ENCODE assay signal across 19 cellular contexts in the genomic region with DNA sequence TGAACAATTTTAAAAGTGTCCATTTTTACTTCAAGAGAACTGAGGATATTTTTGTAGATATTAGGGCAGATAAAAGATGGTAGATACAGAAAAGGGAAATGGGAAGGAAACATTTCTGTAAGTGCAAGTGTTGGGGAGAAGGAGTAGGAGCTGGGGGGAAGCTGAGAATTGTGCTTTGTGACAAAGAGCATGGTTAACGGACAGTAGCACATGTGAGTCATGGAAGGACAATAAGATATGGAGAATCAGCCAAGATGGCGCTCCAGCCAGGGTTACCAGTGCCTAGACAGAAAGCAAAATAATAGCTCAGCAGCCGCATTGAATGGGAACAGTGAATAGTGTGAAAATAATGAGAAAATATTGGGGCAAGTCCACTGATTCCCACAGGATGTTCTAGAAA. TPM values are rescaled to one million over a fixed set of nuclear protein-coding genes. Genes with fewer than 3 reads are reported as not detected.
DNase-seq lines count a peak whose midpoint lies in the region; ATAC-seq, FAIRE-seq and TF ChIP-seq lines count a peak whose summit lies in the region.
"Had no signal": no experiment of that assay in that cellular context is flagged by ENCODE, and none has a peak within 500 bp of the region (broad histone marks: within the 10 kb centered on the region; RNA-seq: fewer than 3 reads in every experiment).

No MANE protein-coding gene starts in this region.

- no peak for TF ChIP-seq POLR2A in spleen (IDR thresholded peaks at IDR 0.05)

- no peak for ATAC-seq in activated CD8-positive, alpha-beta memory T cell treated with anti-CD3 and anti-CD28 coated beads, Interleukin-2, amount 10 ng/mL, durations not matched to agents 7 days and 5 days
- ATAC-seq in CD4-positive, CD25-positive, alpha-beta regulatory T cell (ENCODE audit: low read depth in 2 of 2) = no peak
- no peak for ATAC-seq in T-helper 17 cell
- ATAC-seq in GM18909 (IDR thresholded peaks at IDR 0.05; ENCODE audit: poor library complexity, unreplicated experiment) = no peak
- ATAC-seq: A549, GM23338, HCT116 had no signal

- H3K36me3 Mint-ChIP-seq in activated CD8-positive, alpha-beta memory T cell treated with anti-CD3 and anti-CD28 coated beads, Interleukin-2, amount 10 ng/mL, durations not matched to agents 7 days and 5 days = peaks cover 30% of the 10 kb centered on the region
- H3K36me3 Mint-ChIP-seq in CD4-positive, CD25-positive, alpha-beta regulatory T cell = no peaks in the 10 kb centered on the region
- H3K36me3 Mint-ChIP-seq in T-helper 17 cell (ENCODE audit: low read depth) = no peaks in the 10 kb centered on the region

- DNase-seq in activated CD8-positive, alpha-beta memory T cell treated with anti-CD3 and anti-CD28 coated beads, Interleukin-2, amount 10 ng/mL, durations not matched to agents 7 days and 5 days = no peak
- DNase-seq in activated CD8-positive, alpha-beta memory T cell treated with anti-CD3 and anti-CD28 coated beads for 24 hours = no peak
- DNase-seq in CD4-positive, CD25-positive, alpha-beta regulatory T cell = no peak
- DNase-seq in T-helper 17 cell (no peak), spleen (no peak), frontal cortex (ENCODE audit: low spot score in 2 of 2) (no peak), ureter (ENCODE audit: low spot score) (no peak)
- DNase-seq: KBM-7, NCI-H1436, NCI-H2029 treated with DMSO at 0.1 percent for 48 hours, NCI-H2171 treated with DMSO at 0.1 percent for 48 hours, NCI-H748 treated with DMSO at 0.1 percent for 48 hours had no signal

- CTCF ChIA-PET in activated CD8-positive, alpha-beta memory T cell treated with anti-CD3 and anti-CD28 coated beads, Interleukin-2, amount 10 ng/mL, durations not matched to agents 7 days and 5 days (lab: Charles Lee) = no interaction called here

- peak overlapping the region; percentile 60 for H3K27ac Mint-ChIP-seq in activated CD8-positive, alpha-beta memory T cell treated with anti-CD3 and anti-CD28 coated beads, Interleukin-2, amount 10 ng/mL, durations not matched to agents 7 days and 5 days
- peak overlapping the region in 2 of 3 donors; percentile 44 to 80 for H3K27ac Mint-ChIP-seq in CD4-positive, CD25-positive, alpha-beta regulatory T cell
- H3K27ac Mint-ChIP-seq in T-helper 17 cell = peak overlapping the region; percentile 19
- H3K27ac Mint-ChIP-seq: GM23338 had no signal

- no peak for TF ChIP-seq CTCF in spleen (IDR thresholded peaks at IDR 0.05 in 8 of 11, conservative IDR thresholded peaks at IDR 0.05 in 3 of 11)

- H3K27me3 Mint-ChIP-seq in activated CD8-positive, alpha-beta memory T cell treated with anti-CD3 and anti-CD28 coated beads, Interleukin-2, amount 10 ng/mL, durations not matched to agents 7 days and 5 days = no peaks in the 10 kb centered on the region
- H3K27me3 Mint-ChIP-seq in CD4-positive, CD25-positive, alpha-beta regulatory T cell = no peaks in the 10 kb centered on the region
- no peaks in the 10 kb centered on the region for H3K27me3 Mint-ChIP-seq in T-helper 17 cell

- no peaks in the 10 kb centered on the region for H3K36me3 ChIP-seq in CD4-positive, CD25-positive, alpha-beta regulatory T cell (ENCODE audit: control insufficient read depth, insufficient read depth, low read length)
- H3K36me3 ChIP-seq in spleen = no peaks in the 10 kb centered on the region
- H3K36me3 ChIP-seq: SJSA1 had no signal

- no peaks in the 10 kb centered on the region for H3K9me3 ChIP-seq in CD4-positive, CD25-positive, alpha-beta regulatory T cell (ENCODE audit: control insufficient read depth in 2 of 2, low read length in 2 of 2)
- no peaks in the 10 kb centered on the region for H3K9me3 ChIP-seq in T-helper 17 cell (ENCODE audit: control insufficient read depth, low read length, poor library complexity, severe bottlenecking)
- H3K9me3 ChIP-seq in spleen = no peaks in the 10 kb centered on the region
- H3K9me3 ChIP-seq: A549 had no signal

- no peak overlapping the region for H3K4me3 Mint-ChIP-seq in activated CD8-positive, alpha-beta memory T cell treated with anti-CD3 and anti-CD28 coated beads, Interleukin-2, amount 10 ng/mL, durations not matched to agents 7 days and 5 days
- no peak overlapping the region for H3K4me3 Mint-ChIP-seq in CD4-positive, CD25-positive, alpha-beta regulatory T cell
- no peak overlapping the region for H3K4me3 Mint-ChIP-seq in T-helper 17 cell
- H3K4me3 Mint-ChIP-seq: GM23338 had no signal

- H3K27ac ChIP-seq in CD4-positive, CD25-positive, alpha-beta regulatory T cell (ENCODE audit: insufficient read depth, low read length, poor library complexity, severe bottlenecking) = no peak overlapping the region
- peak overlapping the region in 5 of 8 donors; percentile 63 to 95 (median 79) for H3K27ac ChIP-seq in spleen
- H3K27ac ChIP-seq: A549, C4-2B, SJSA1 had no signal

- intact Hi-C loops in spleen (cut with DNase I; ENCODE audit: low total_unique reads) = no loop called here

- no peaks in the 10 kb centered on the region for H3K27me3 ChIP-seq in CD4-positive, CD25-positive, alpha-beta regulatory T cell (ENCODE audit: control insufficient read depth, insufficient read depth, low read length)
- H3K27me3 ChIP-seq in spleen (replicated peaks in 1 of 7) = no peaks in the 10 kb centered on the region
- H3K27me3 ChIP-seq: SJSA1 had no signal

- peaks cover 33% of the 10 kb centered on the region for H3K4me1 Mint-ChIP-seq in activated CD8-positive, alpha-beta memory T cell treated with anti-CD3 and anti-CD28 coated beads, Interleukin-2, amount 10 ng/mL, durations not matched to agents 7 days and 5 days
- peaks cover 0 to 26% (median 20%) of the 10 kb centered on the region in 4 donors for H3K4me1 Mint-ChIP-seq in CD4-positive, CD25-positive, alpha-beta regulatory T cell
- H3K4me1 Mint-ChIP-seq in T-helper 17 cell = peaks cover 9% of the 10 kb centered on the region

- no peak overlapping the region for H3K4me3 ChIP-seq in CD4-positive, CD25-positive, alpha-beta regulatory T cell (ENCODE audit: low read depth, low read length)
- H3K4me3 ChIP-seq in spleen = no peak overlapping the region
- H3K4me3 ChIP-seq: A549, GM23338, SJSA1 had no signal

- peaks cover 4% of the 10 kb centered on the region for H3K4me1 ChIP-seq in CD4-positive, CD25-positive, alpha-beta regulatory T cell (ENCODE audit: control insufficient read depth, insufficient read depth, low read length, poor library complexity, severe bottlenecking)
- H3K4me1 ChIP-seq in spleen = peaks cover 0 to 10% (median 0%) of the 10 kb centered on the region in 6 donors
- H3K4me1 ChIP-seq: A549, SJSA1 had no signal

- 48 to 73% (median 64%) methylated on average over 3 of the region's 3 CpGs for WGBS in spleen, 5 donors

- FAIRE-seq in frontal cortex (lab: Jason Lieb, UNC) = no peak
- FAIRE-seq: A549 had no signal

- H3K9me3 Mint-ChIP-seq in activated CD8-positive, alpha-beta memory T cell treated with anti-CD3 and anti-CD28 coated beads, Interleukin-2, amount 10 ng/mL, durations not matched to agents 7 days and 5 days (ENCODE audit: low read depth) = peaks cover 7% of the 10 kb centered on the region
- H3K9me3 Mint-ChIP-seq in CD4-positive, CD25-positive, alpha-beta regulatory T cell = peaks cover 0 to 5% (median 0%) of the 10 kb centered on the region in 7 donors

RNA-seq across cellular contexts. Expression of gene HLA-DRB1, which starts 12.8 kb away (rescaled TPM):
- total RNA-seq in activated CD8-positive, alpha-beta memory T cell treated with anti-CD3 and anti-CD28 coated beads, Interleukin-2, amount 10 ng/mL, durations not matched to agents 7 days and 5 days = 100 to 1,000 TPM; 189 to 228 TPM
- 186 TPM for total RNA-seq in CD4-positive, CD25-positive, alpha-beta regulatory T cell
- 100 to 1,000 TPM in 3 of 4 donors, 10 to 100 TPM in 1; 95.6 to 306 (median 262) TPM for polyA plus RNA-seq in CD4-positive, CD25-positive, alpha-beta regulatory T cell
- total RNA-seq in T-helper 17 cell (10 to 100 TPM; 39.8 to 46.5 TPM), spleen (100 to 1,000 TPM; 158 to 779 (median 365) TPM), frontal cortex (3.7 TPM), ureter (109 TPM)
- polyA plus RNA-seq in spleen = 100 to 1,000 TPM; 450 to 729 (median 573) TPM
- total RNA-seq: SJSA1 had no signal
- polyA plus RNA-seq: A549 had no signal

RNA-seq across cellular contexts. Expression of gene HLA-DQA1, which starts 34.8 kb away (rescaled TPM):
- 100 to 1,000 TPM in 1 of 2 experiments, 10 to 100 TPM in 1; 74.4 to 143 TPM for total RNA-seq in activated CD8-positive, alpha-beta memory T cell treated with anti-CD3 and anti-CD28 coated beads, Interleukin-2, amount 10 ng/mL, durations not matched to agents 7 days and 5 days
- total RNA-seq in CD4-positive, CD25-positive, alpha-beta regulatory T cell = 20.3 TPM
- 10 to 100 TPM in 3 of 4 donors, 1 to 10 TPM in 1; 4.2 to 86.7 (median 21.8) TPM for polyA plus RNA-seq in CD4-positive, CD25-positive, alpha-beta regulatory T cell
- total RNA-seq in T-helper 17 cell = 10 to 100 TPM; 18.2 to 21.5 TPM
- 100 to 1,000 TPM in 6 of 7 donors, 10 to 100 TPM in 1; 19.1 to 340 (median 196) TPM for total RNA-seq in spleen
- 100 to 1,000 TPM; 249 to 441 (median 420) TPM for polyA plus RNA-seq in spleen
- not detected for total RNA-seq in frontal cortex
- total RNA-seq in ureter = 30.1 TPM
- total RNA-seq: GM23338, NCI-H460, SJSA1 had no signal
- polyA plus RNA-seq: A549 had no signal

Comparison
In these comparisons a context has a peak if more than half of its experiments do, and no peak if none do; other contexts are left out.
1. RNA of gene HLA-DQA1, which starts 34.8 kb away (total RNA-seq): 19.1 to 340 TPM in spleen, 74.4 to 143 TPM in activated CD8-positive, alpha-beta memory T cell treated with anti-CD3 and anti-CD28 coated beads, Interleukin-2, amount 10 ng/mL, durations not matched to agents 7 days and 5 days, 30.1 TPM in ureter (single experiment), 18.2 to 21.5 TPM in T-helper 17 cell and 20.3 TPM in CD4-positive, CD25-positive, alpha-beta regulatory T cell (single experiment); not detected in frontal cortex (single experiment); every median in the first group is over 10 times any median in the second.
2. Peak in every context shown above with its lines, with median percentiles within 50 percentile points of each other: H3K27ac Mint-ChIP-seq.